ENCODE assay signal across 9 cellular contexts in genomic region chr10:71771204-71771603, GRCh38. TPM values are rescaled to one million over a fixed set of nuclear protein-coding genes. Genes with fewer than 3 reads are reported as not detected.
DNase-seq lines count a peak whose midpoint lies in the region; ATAC-seq and TF ChIP-seq lines count a peak whose summit lies in the region.
"Had no signal": no experiment of that assay in that cellular context is flagged by ENCODE, and none has a peak within 500 bp of the region (broad histone marks: within the 10 kb centered on the region; RNA-seq: fewer than 3 reads in every experiment).

No MANE protein-coding gene starts in this region.

- POLR2A ChIA-PET in MCF 10A (lab: Yijun Ruan, JAX), result no interaction called here

- peak overlapping the region; percentile 82 to 94 for H3K27ac ChIP-seq in breast epithelium
- H3K27ac ChIP-seq in vagina, result peak overlapping the region; percentile 99

- H3K27me3 ChIP-seq in breast epithelium, result no peaks in the 10 kb centered on the region
- no peaks in the 10 kb centered on the region for H3K27me3 ChIP-seq in vagina

- H3K4me3 ChIP-seq in breast epithelium (peak overlapping the region; percentile 59 to 86 (median 81)), vagina (peak overlapping the region; percentile 83 to 90)

- no peak overlapping the region for H3K4me3 Mint-ChIP-seq in MCF 10A (ENCODE audit: unreplicated experiment)
- H3K4me3 Mint-ChIP-seq in dendritic cell treated with granulocyte-macrophage colony-stimulating factor and Interleukin-4, amounts not matched to agents 40 ng/mL and 50 ng/mL, for 4 days, result peak overlapping the region; percentile 80
- H3K4me3 Mint-ChIP-seq in natural killer cell, result peak overlapping the region; percentile 85

- H3K27me3 Mint-ChIP-seq in MCF 10A (ENCODE audit: insufficient read depth, unreplicated experiment) (no peaks in the 10 kb centered on the region), natural killer cell (ENCODE audit: low read depth in 2 of 2) (no peaks in the 10 kb centered on the region)
- H3K27me3 Mint-ChIP-seq in dendritic cell treated with granulocyte-macrophage colony-stimulating factor and Interleukin-4, amounts not matched to agents 40 ng/mL and 50 ng/mL, for 4 days, result no peaks in the 10 kb centered on the region

- TF ChIP-seq POLR2A in breast epithelium (IDR thresholded peaks at IDR 0.05), result no peak
- no peak for TF ChIP-seq POLR2A in vagina (IDR thresholded peaks at IDR 0.05)

- peaks cover 9 to 19% of the 10 kb centered on the region in 2 donors for H3K4me1 ChIP-seq in breast epithelium
- H3K4me1 ChIP-seq in vagina, result peaks cover 82% of the 10 kb centered on the region

- DNase-seq in breast epithelium (ENCODE audit: low spot score in 2 of 2), result no peak
- DNase-seq in MCF 10A (ENCODE audit: unreplicated experiment), result no peak
- no peak for DNase-seq in natural killer cell
- no peak for DNase-seq in vagina (ENCODE audit: extremely low spot score in 2 of 2)
- no peak for DNase-seq in NCI-H345 (lab: John Stamatoyannopoulos, UW)
- DNase-seq in NCI-H1048 (lab: John Stamatoyannopoulos, UW), result no peak

- H3K9me3 ChIP-seq in breast epithelium (no peaks in the 10 kb centered on the region), vagina (no peaks in the 10 kb centered on the region)

- H3K36me3 Mint-ChIP-seq in MCF 10A (ENCODE audit: insufficient read depth, unreplicated experiment) (no peaks in the 10 kb centered on the region), natural killer cell (no peaks in the 10 kb centered on the region)
- H3K36me3 Mint-ChIP-seq in dendritic cell treated with granulocyte-macrophage colony-stimulating factor and Interleukin-4, amounts not matched to agents 40 ng/mL and 50 ng/mL, for 4 days (ENCODE audit: low read depth), result peaks cover 66% of the 10 kb centered on the region

- intact Hi-C loops in breast epithelium (cut with DNase I; ENCODE audit: low total_unique reads) (loop anchor here (1.0 kb wide), 1 partner anchor 75 kb away; no protein-coding TSS in a partner anchor), MCF 10A (cut with micrococcal nuclease) (loop anchor here (5.0 kb wide), 1 partner anchor 59 kb away; no protein-coding TSS in a partner anchor), natural killer cell (cut with micrococcal nuclease) (no loop called here), vagina (cut with DNase I) (loop anchor here (5.0 kb wide), 1 partner anchor 59 kb away; no protein-coding TSS in a partner anchor)
- intact Hi-C loops in dendritic cell treated with granulocyte-macrophage colony-stimulating factor and Interleukin-4, amounts not matched to agents 40 ng/mL and 50 ng/mL, for 4 days (cut with micrococcal nuclease), result loop anchor here (5.0 kb wide), 1 partner anchor 41 kb away; no protein-coding TSS in a partner anchor

- H3K4me1 Mint-ChIP-seq in MCF 10A (ENCODE audit: insufficient read depth, unreplicated experiment) (peaks cover 34% of the 10 kb centered on the region), natural killer cell (peaks cover 70 to 88% of the 10 kb centered on the region in 2 donors)
- H3K4me1 Mint-ChIP-seq in dendritic cell treated with granulocyte-macrophage colony-stimulating factor and Interleukin-4, amounts not matched to agents 40 ng/mL and 50 ng/mL, for 4 days (ENCODE audit: low read depth), result peaks cover 83% of the 10 kb centered on the region

- CTCF ChIA-PET in MCF 10A (lab: Yijun Ruan, JAX), result no interaction called here

- H3K9me3 Mint-ChIP-seq in MCF 10A (ENCODE audit: unreplicated experiment), result no peaks in the 10 kb centered on the region
- H3K9me3 Mint-ChIP-seq in dendritic cell treated with granulocyte-macrophage colony-stimulating factor and Interleukin-4, amounts not matched to agents 40 ng/mL and 50 ng/mL, for 4 days, result no peaks in the 10 kb centered on the region
- no peaks in the 10 kb centered on the region for H3K9me3 Mint-ChIP-seq in natural killer cell

- no TSS peak for BruUV-seq in MCF 10A (replicated peaks; lab: Mats Ljungman, UMichigan)

- H3K27ac Mint-ChIP-seq in MCF 10A (ENCODE audit: low read depth, unreplicated experiment) (no peak overlapping the region), natural killer cell (peak overlapping the region; percentile 98)
- H3K27ac Mint-ChIP-seq in dendritic cell treated with granulocyte-macrophage colony-stimulating factor and Interleukin-4, amounts not matched to agents 40 ng/mL and 50 ng/mL, for 4 days, result peak overlapping the region; percentile 76

- H3K36me3 ChIP-seq in breast epithelium (no peaks in the 10 kb centered on the region), vagina (no peaks in the 10 kb centered on the region)

- TF ChIP-seq CTCF in breast epithelium (IDR thresholded peaks at IDR 0.05) (no peak), MCF 10A (IDR thresholded peaks at IDR 0.05; ENCODE audit: unreplicated experiment) (no peak), natural killer cell (IDR thresholded peaks at IDR 0.05) (no peak), vagina (IDR thresholded peaks at IDR 0.05) (no peak)

- no peak for ATAC-seq in natural killer cell
- no peak for ATAC-seq in GM21619 (IDR thresholded peaks at IDR 0.05; ENCODE audit: unreplicated experiment)

RNA-seq across cellular contexts. Expression of gene VSIR, which starts 2.1 kb away (rescaled TPM):
- total RNA-seq in breast epithelium, result 10 to 100 TPM; 33.4 to 58.7 (median 34.7) TPM
- total RNA-seq in MCF 10A (2022), result 3.6 and 7.0 TPM in 2 replicates
- total RNA-seq in natural killer cell, result 100 to 1,000 TPM; 134 to 193 (median 178) TPM
- 96.5 TPM for total RNA-seq in vagina

RNA-seq across cellular contexts. Expression of gene C10orf105, which starts 51.6 kb away (rescaled TPM):
- total RNA-seq in breast epithelium (under 1 TPM in 2 of 3 donors, not detected in 1; under 0.01 to 0.29 TPM), MCF 10A (2022) (not detected in 2 replicates), natural killer cell (under 1 TPM; 0.14 to 0.52 (median 0.40) TPM), vagina (0.49 TPM)
- total RNA-seq: lung microvascular endothelial cell had no signal
